Comparison of ENCODE assay signal across 1 cellular context in genomic region chr2:144938308-144938709, GRCh38.
TF ChIP-seq lines count a peak whose summit lies in the region.

No MANE protein-coding gene starts in this region.

TF ChIP-seq in SK-N-SH treated with all-trans-retinoic acid at 6 μM for 48 hours, 23 proteins besides CTCF, POLR2A, EP300 and RAD21 (continued from another document):
- no peak; the same call in 1 of the 2 replicates for TF ChIP-seq TSHZ2 (CRISPR knock-in tag; IDR thresholded peaks at IDR 0.05)
- TF ChIP-seq RARB (CRISPR knock-in tag; IDR thresholded peaks at IDR 0.05), result peak; percentile 82; the same call in 1 of the 2 replicates
- TF ChIP-seq GLIS3 (CRISPR knock-in tag; IDR thresholded peaks at IDR 0.05), result no peak
- TF ChIP-seq ZNF8 (CRISPR knock-in tag; IDR thresholded peaks at IDR 0.05), result no peak
- no peak for TF ChIP-seq CSDC2 (CRISPR knock-in tag; IDR thresholded peaks at IDR 0.05)
- TF ChIP-seq ARNTL (CRISPR knock-in tag; IDR thresholded peaks at IDR 0.05; ENCODE audit: borderline replicate concordance, low read depth), result no peak
- TF ChIP-seq PPARA (CRISPR knock-in tag; IDR thresholded peaks at IDR 0.05; ENCODE audit: borderline replicate concordance), result no peak
- no peak for TF ChIP-seq POU6F1 (CRISPR knock-in tag; IDR thresholded peaks at IDR 0.05; ENCODE audit: borderline replicate concordance, low read depth)
- peak; percentile 69; the same call in 1 of the 2 replicates for TF ChIP-seq SNAI2 (CRISPR knock-in tag; IDR thresholded peaks at IDR 0.05)
- no peak for TF ChIP-seq ZFP30 (CRISPR knock-in tag; IDR thresholded peaks at IDR 0.05)
- peak; percentile 64; the same call in 1 of the 2 replicates for TF ChIP-seq PATZ1 (CRISPR knock-in tag; IDR thresholded peaks at IDR 0.05; ENCODE audit: borderline replicate concordance)
- peak; percentile 81; the same call in 1 of the 2 replicates for TF ChIP-seq TOX (CRISPR knock-in tag; IDR thresholded peaks at IDR 0.05; ENCODE audit: borderline replicate concordance)
TF ChIP-seq in SK-N-SH treated with all-trans-retinoic acid at 6 μM for 48 hours: peak in this region for 10.
